Comparison of ENCODE assay signal across 10 cellular contexts in the genomic region with DNA sequence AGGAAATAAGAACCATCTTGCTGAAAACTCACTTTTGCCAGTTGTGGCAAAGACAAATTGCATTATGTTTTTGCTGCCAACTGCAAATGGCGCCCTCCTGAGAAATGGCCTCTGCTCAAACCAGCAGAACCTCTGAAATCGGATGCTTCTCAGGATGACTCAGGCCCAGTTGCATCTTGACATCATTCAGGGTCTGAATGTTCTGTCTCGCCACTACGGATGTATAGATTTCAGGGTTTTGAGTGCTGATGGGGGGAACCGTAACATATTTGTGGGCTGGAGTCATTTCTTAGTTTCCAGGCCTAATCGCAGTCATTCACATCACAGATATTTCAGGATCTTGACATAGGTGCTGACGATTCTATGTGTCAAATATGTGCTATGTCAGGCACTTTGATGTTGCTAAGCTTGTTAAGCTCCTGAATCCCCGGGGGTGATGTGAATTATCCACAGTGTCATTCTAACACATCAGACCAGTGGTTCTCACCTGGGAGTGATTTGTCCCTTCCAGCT.
DNase-seq lines count a peak whose midpoint lies in the region; FAIRE-seq and TF ChIP-seq lines count a peak whose summit lies in the region.
"Had no signal": no experiment of that assay in that cellular context is flagged by ENCODE, and none has a peak within 500 bp of the region (broad histone marks: within the 10 kb centered on the region; RNA-seq: fewer than 3 reads in every experiment).

No MANE protein-coding gene starts in this region.

- no peak overlapping the region for H3K9ac ChIP-seq in Karpas-422 (ENCODE audit: low read length)
- no peak overlapping the region for H3K9ac ChIP-seq in H1 (replicated peaks in 1 of 4; ENCODE audit: extremely low read depth in 1 of 4, low read depth in 3 of 4, low read length in 3 of 4)

- H3K4ac ChIP-seq in H1 (replicated peaks; ENCODE audit: insufficient read length, low read depth, low read length), result no peak overlapping the region

- WGBS in H1 (ENCODE audit: extremely low coverage in 1 of 2, insufficient coverage in 1 of 2, insufficient read length in 1 of 2, insufficient replicate concordance in 2 of 2, low coverage in 1 of 2, low lambda C conversion rate in 2 of 2, missing lambda C conversion rate in 1 of 2), 2 experiments, result 89% methylated on average over 8 of the region's 8 CpGs; no CpG with 5 or more reads in 1 of the 2 experiments

- no peak overlapping the region for H2AK5ac ChIP-seq in H1 (ENCODE audit: low read depth, low read length)

- no peak overlapping the region for H3K4me3 Mint-ChIP-seq in activated naive CD4-positive, alpha-beta T cell treated with anti-CD3 and anti-CD28 coated beads for 36 hours
- H3K4me3 Mint-ChIP-seq in endothelial cell (ENCODE audit: unreplicated experiment), result no peak overlapping the region
- H3K4me3 Mint-ChIP-seq: CD4-positive, CD25-positive, alpha-beta regulatory T cell had no signal

- no peak overlapping the region for H4K91ac ChIP-seq in H1 (replicated peaks; ENCODE audit: insufficient read length, low read length)

- no peak for TF ChIP-seq POLR2A in H1 (IDR thresholded peaks at IDR 0.05; ENCODE audit: control extremely low read depth in 1 of 2, low read depth in 2 of 2, low read length in 2 of 2)

- TF ChIP-seq CTCF in H1 (IDR thresholded peaks at IDR 0.05; ENCODE audit: control extremely low read depth in 1 of 3, insufficient read depth in 1 of 3, low read depth in 1 of 3, low read length in 3 of 3), result no peak
- TF ChIP-seq CTCF in endothelial cell (IDR thresholded peaks at IDR 0.05; ENCODE audit: unreplicated experiment), result no peak

- no peak overlapping the region for H3K56ac ChIP-seq in H1 (replicated peaks; ENCODE audit: insufficient read length, low read depth, low read length)

- intact Hi-C loops in activated naive CD4-positive, alpha-beta T cell treated with anti-CD3 and anti-CD28 coated beads for 36 hours (cut with micrococcal nuclease), result no loop called here

- H2BK15ac ChIP-seq in H1 (ENCODE audit: low read length), result no peak overlapping the region

- no peak overlapping the region for H3K23ac ChIP-seq in H1 (ENCODE audit: insufficient read length)

- no peak overlapping the region for H3K27ac Mint-ChIP-seq in activated naive CD4-positive, alpha-beta T cell treated with anti-CD3 and anti-CD28 coated beads for 36 hours
- no peak overlapping the region for H3K27ac Mint-ChIP-seq in endothelial cell (ENCODE audit: unreplicated experiment)
- H3K27ac Mint-ChIP-seq: CD4-positive, CD25-positive, alpha-beta regulatory T cell had no signal

- no peak overlapping the region for H4K5ac ChIP-seq in H1 (ENCODE audit: insufficient read length, low read depth, low read length)

- H2BK20ac ChIP-seq in H1 (ENCODE audit: low read length), result no peak overlapping the region

- H2BK120ac ChIP-seq in H1 (replicated peaks; ENCODE audit: low read depth, low read length), result no peak overlapping the region

- H3K79me2 ChIP-seq in Karpas-422 (ENCODE audit: low read length) (no peaks in the 10 kb centered on the region), H1 (ENCODE audit: control insufficient read depth in 1 of 2, insufficient read depth in 2 of 2, low read length in 2 of 2) (no peaks in the 10 kb centered on the region)

- H3K9me3 Mint-ChIP-seq in activated naive CD4-positive, alpha-beta T cell treated with anti-CD3 and anti-CD28 coated beads for 36 hours, result no peaks in the 10 kb centered on the region
- no peaks in the 10 kb centered on the region for H3K9me3 Mint-ChIP-seq in endothelial cell (ENCODE audit: unreplicated experiment)

- no peak overlapping the region for H3K14ac ChIP-seq in H1 (ENCODE audit: insufficient read length)

- no peaks in the 10 kb centered on the region for H4K20me1 ChIP-seq in Karpas-422 (ENCODE audit: insufficient read depth, low read depth, low read length)
- H4K20me1 ChIP-seq in H1 (replicated peaks in 1 of 2; ENCODE audit: control insufficient read depth in 1 of 2, insufficient read depth in 2 of 2, low read length in 2 of 2), result no peaks in the 10 kb centered on the region

- H3K4me2 ChIP-seq in Karpas-422 (ENCODE audit: low read depth, low read length, poor library complexity, severe bottlenecking), result no peak overlapping the region
- no peak overlapping the region for H3K4me2 ChIP-seq in H1 (ENCODE audit: insufficient read depth in 1 of 2, low read depth in 2 of 2, low read length in 2 of 2)

- CTCF ChIA-PET in activated naive CD4-positive, alpha-beta T cell treated with anti-CD3 and anti-CD28 coated beads for 36 hours (lab: Charles Lee), result no interaction called here
- CTCF ChIA-PET in H1 (lab: Charles Lee; ENCODE audit: partially characterized antibody), result interaction anchor here (0.9 to 4.3 kb wide), 3 partner anchors 11 to 348 kb away, joined by 4 to 20 read pairs (median 9); no protein-coding TSS in a partner anchor

- no peak overlapping the region for H4K8ac ChIP-seq in H1 (ENCODE audit: extremely low read depth, insufficient read depth, low read length)

- no peak for FAIRE-seq in H1 (lab: Jason Lieb, UNC)

- H3K36me3 ChIP-seq in Karpas-422 (ENCODE audit: insufficient read depth, low read length) (no peaks in the 10 kb centered on the region), H1 (ENCODE audit: control insufficient read depth in 2 of 4, insufficient read depth in 4 of 4, low read length in 3 of 4) (no peaks in the 10 kb centered on the region)

- no peaks in the 10 kb centered on the region for H3K27me3 Mint-ChIP-seq in activated naive CD4-positive, alpha-beta T cell treated with anti-CD3 and anti-CD28 coated beads for 36 hours (ENCODE audit: low read depth)
- H3K27me3 Mint-ChIP-seq in endothelial cell (ENCODE audit: unreplicated experiment), result peaks cover 1% of the 10 kb centered on the region

- TF ChIP-seq RAD21 in H1 (IDR thresholded peaks at IDR 0.05 in 1 of 2, conservative IDR thresholded peaks at IDR 0.05 in 1 of 2; ENCODE audit: low read depth in 2 of 2, low read length in 2 of 2), result no peak

- H3K18ac ChIP-seq in H1 (ENCODE audit: extremely low read depth, low read length), result no peak overlapping the region

- no peak overlapping the region for H2BK5ac ChIP-seq in H1 (ENCODE audit: low read depth, low read length)

- no peaks in the 10 kb centered on the region for H3K9me3 ChIP-seq in Karpas-422 (ENCODE audit: low read length)
- H3K9me3 ChIP-seq in H1 (ENCODE audit: insufficient read depth in 2 of 2, low read depth in 1 of 2, low read length in 1 of 2), result no peaks in the 10 kb centered on the region

- POLR2A ChIA-PET in H1 (lab: Charles Lee; ENCODE audit: partially characterized antibody), result no interaction called here

- no peak overlapping the region for H2AFZ ChIP-seq in Karpas-422 (ENCODE audit: low read length)
- no peak overlapping the region for H2AFZ ChIP-seq in H1 (ENCODE audit: low read length)

- H3K27ac ChIP-seq in Karpas-422 (ENCODE audit: low read length), result no peak overlapping the region
- H3K27ac ChIP-seq in H1 (ENCODE audit: low read depth, low read length), result no peak overlapping the region

- H2BK12ac ChIP-seq in H1 (ENCODE audit: low read depth, low read length), result no peak overlapping the region

- no peaks in the 10 kb centered on the region for H3K4me1 Mint-ChIP-seq in activated naive CD4-positive, alpha-beta T cell treated with anti-CD3 and anti-CD28 coated beads for 36 hours (ENCODE audit: low read depth)
- H3K4me1 Mint-ChIP-seq in endothelial cell (ENCODE audit: unreplicated experiment), result peaks cover 15% of the 10 kb centered on the region
- H3K4me1 Mint-ChIP-seq: CD4-positive, CD25-positive, alpha-beta regulatory T cell had no signal

- no peaks in the 10 kb centered on the region for H3K79me1 ChIP-seq in H1 (ENCODE audit: low read depth, low read length)

- no peaks in the 10 kb centered on the region for H3K9me2 ChIP-seq in Karpas-422 (replicated peaks; ENCODE audit: insufficient read depth, low read length)

- H3K4me3 ChIP-seq in Karpas-422 (ENCODE audit: low read length), result no peak overlapping the region
- no peak overlapping the region for H3K4me3 ChIP-seq in H1 (ENCODE audit: extremely low read depth in 1 of 4, insufficient read depth in 2 of 4, low read depth in 3 of 4, low read length in 4 of 4)

- H3K4me1 ChIP-seq in Karpas-422 (ENCODE audit: low read length), result peaks cover 8% of the 10 kb centered on the region
- H3K4me1 ChIP-seq in H1 (replicated peaks in 1 of 4; ENCODE audit: control insufficient read depth in 3 of 4, insufficient read depth in 4 of 4, low read length in 3 of 4), result no peaks in the 10 kb centered on the region

- no peaks in the 10 kb centered on the region for H3K23me2 ChIP-seq in H1 (ENCODE audit: low read depth, low read length)

- DNase-seq in activated naive CD4-positive, alpha-beta T cell treated with anti-CD3 and anti-CD28 coated beads for 36 hours, result peak; percentile 14
- no peak for DNase-seq in activated naive CD4-positive, alpha-beta T cell (lab: John Stamatoyannopoulos, UW)
- DNase-seq in Karpas-422 (peak; percentile 51), H1 (ENCODE audit: low read depth in 1 of 2, low spot score in 2 of 2) (no peak), KG1 (lab: John Stamatoyannopoulos, UW) (no peak), DMS79 (lab: John Stamatoyannopoulos, UW) (no peak), endothelial cell (ENCODE audit: low spot score) (no peak)
- DNase-seq in stimulated activated CD8-positive, alpha-beta memory T cell treated with anti-CD3 and anti-CD28 coated beads, Interleukin-4, amount 100 ng/mL, for 48 hours, result peak; percentile 61
- DNase-seq: CD4-positive, CD25-positive, alpha-beta regulatory T cell; occipital lobe had no signal

- no peaks in the 10 kb centered on the region for H3K27me3 ChIP-seq in Karpas-422 (ENCODE audit: low read length)
- no peaks in the 10 kb centered on the region for H3K27me3 ChIP-seq in H1 (replicated peaks in 1 of 4; ENCODE audit: control insufficient read depth in 3 of 4, extremely low read depth in 1 of 4, insufficient read depth in 3 of 4, low read length in 3 of 4)

- H3K36me3 Mint-ChIP-seq in activated naive CD4-positive, alpha-beta T cell treated with anti-CD3 and anti-CD28 coated beads for 36 hours (ENCODE audit: low read depth), result no peaks in the 10 kb centered on the region
- H3K36me3 Mint-ChIP-seq in endothelial cell (ENCODE audit: low read depth, unreplicated experiment), result peaks cover 4% of the 10 kb centered on the region
- H3K36me3 Mint-ChIP-seq: CD4-positive, CD25-positive, alpha-beta regulatory T cell had no signal

- TF ChIP-seq EP300 in H1 (IDR thresholded peaks at IDR 0.05; ENCODE audit: borderline replicate concordance in 1 of 2, low read depth in 2 of 2, low read length in 2 of 2), result no peak

TF ChIP-seq in H1, 55 proteins besides CTCF, POLR2A, EP300 and RAD21:
- TF ChIP-seq CBX5 (IDR thresholded peaks at IDR 0.05; ENCODE audit: low read depth, low read length), result no peak
- no peak for TF ChIP-seq KDM5A (IDR thresholded peaks at IDR 0.05; ENCODE audit: low read length)
- TF ChIP-seq BACH1 (IDR thresholded peaks at IDR 0.05; ENCODE audit: low read length), result no peak
- 0 out of 2 replicates have a peak, but pooled peaks have one; percentile 10 for TF ChIP-seq YY1 (IDR thresholded peaks at IDR 0.05; ENCODE audit: low read depth, low read length)
- no peak for TF ChIP-seq CHD1 (IDR thresholded peaks at IDR 0.05; ENCODE audit: low read depth, low read length)

Comparison
In these comparisons a context has a peak if more than half of its experiments do, and no peak if none do; other contexts are left out.
1. DNase-seq: peak in activated naive CD4-positive, alpha-beta T cell treated with anti-CD3 and anti-CD28 coated beads for 36 hours (single experiment), Karpas-422 (single experiment) and stimulated activated CD8-positive, alpha-beta memory T cell treated with anti-CD3 and anti-CD28 coated beads, Interleukin-4, amount 100 ng/mL, for 48 hours (single experiment); none in activated naive CD4-positive, alpha-beta T cell (0 of 4), H1 (0 of 2), KG1 (single experiment), DMS79 (single experiment) and endothelial cell (single experiment).